8 cellular contexts compared by ENCODE assay signal in the genomic region with DNA sequence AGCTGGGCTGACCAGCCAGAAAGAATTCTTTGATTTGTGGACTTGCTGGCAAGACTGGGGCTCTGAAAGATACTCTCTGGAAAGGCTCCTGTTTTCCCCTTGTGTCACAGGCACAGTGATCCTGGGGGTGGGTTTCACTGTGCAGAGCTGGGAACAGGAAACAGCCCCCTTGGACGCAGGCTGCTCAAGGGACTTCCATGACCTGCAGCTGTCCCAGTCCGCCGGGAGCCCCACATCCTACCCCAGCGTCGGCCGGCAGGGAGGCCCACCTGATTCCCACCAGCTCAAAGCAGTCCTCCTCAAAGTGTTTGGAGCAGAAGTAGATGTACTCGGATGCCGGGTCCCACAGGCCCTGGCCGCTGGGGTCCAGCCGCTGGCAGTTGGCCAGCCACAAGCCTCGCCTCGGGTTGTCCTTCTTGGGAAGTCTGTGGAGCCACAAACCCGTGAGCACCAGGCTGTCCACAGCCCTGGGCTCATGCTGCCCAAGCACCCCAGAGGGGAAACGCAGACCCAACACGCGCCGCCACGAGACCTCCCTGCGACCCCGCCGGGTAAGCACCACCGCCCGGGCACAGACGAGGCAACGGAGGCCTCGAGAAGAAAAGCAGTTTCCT. TPM values are rescaled to one million over a fixed set of nuclear protein-coding genes. Genes with fewer than 3 reads are reported as not detected.
DNase-seq lines count a peak whose midpoint lies in the region; ATAC-seq and TF ChIP-seq lines count a peak whose summit lies in the region.

No MANE protein-coding gene starts in this region.

- peaks cover 1% of the 10 kb centered on the region for H3K4me1 Mint-ChIP-seq in glutamatergic neuron (ENCODE audit: low read depth, unreplicated experiment)

- peak overlapping the region; percentile 99 for H3K4me3 Mint-ChIP-seq in glutamatergic neuron (ENCODE audit: unreplicated experiment)

- H3K27me3 ChIP-seq in WERI-Rb-1 (ENCODE audit: insufficient read depth, low read depth, severe bottlenecking), result no peaks in the 10 kb centered on the region
- H3K27me3 ChIP-seq in skeletal muscle satellite cell (ENCODE audit: control insufficient read depth, insufficient read depth, low read length), result no peaks in the 10 kb centered on the region

- H3K4me1 ChIP-seq in skeletal muscle satellite cell (ENCODE audit: control insufficient read depth, insufficient read depth, low read length), result peaks cover 25% of the 10 kb centered on the region

- TF ChIP-seq CTCF in AG04449 (IDR thresholded peaks at IDR 0.05; ENCODE audit: insufficient read depth, low read length, missing control alignments) (no peak), WERI-Rb-1 (IDR thresholded peaks at IDR 0.05; ENCODE audit: low read depth, low read length) (no peak), glutamatergic neuron (IDR thresholded peaks at IDR 0.05; ENCODE audit: partially characterized antibody, unreplicated experiment) (no peak)

- peak overlapping the region; percentile 94 for H3K4me2 ChIP-seq in skeletal muscle satellite cell (ENCODE audit: low read length)

- H3K9me3 ChIP-seq in WERI-Rb-1 (ENCODE audit: severe bottlenecking) (no peaks in the 10 kb centered on the region), skeletal muscle satellite cell (replicated peaks; ENCODE audit: low read length) (no peaks in the 10 kb centered on the region)

- DNase-seq in AG04449 (ENCODE audit: low read depth, low spot score) (no peak), WERI-Rb-1 (no peak), glutamatergic neuron (no peak), DMS114 treated with DMSO at 0.1 percent for 48 hours (lab: John Stamatoyannopoulos, UW; ENCODE audit: unreplicated experiment) (no peak), NCI-H128 (lab: John Stamatoyannopoulos, UW; ENCODE audit: unreplicated experiment) (no peak)

- H3K36me3 Mint-ChIP-seq in glutamatergic neuron (ENCODE audit: unreplicated experiment), result no peaks in the 10 kb centered on the region

- H3K9me3 Mint-ChIP-seq in glutamatergic neuron (ENCODE audit: unreplicated experiment), result peaks cover 14% of the 10 kb centered on the region

- CTCF ChIA-PET in AG04449 (lab: Yijun Ruan, JAX), result interaction anchor here (1.1 to 1.9 kb wide), 3 partner anchors 11 to 102 kb away, joined by 5 to 10 read pairs (median 6); no protein-coding TSS in a partner anchor

- POLR2A ChIA-PET in AG04449 (lab: Yijun Ruan, JAX), result interaction anchor here (1.1 to 2.3 kb wide), 4 partner anchors 19 to 101 kb away, joined by 3 to 15 read pairs (median 4); partner anchors contain the start of genes LRRC74B and LZTR1

- H3K36me3 ChIP-seq in WERI-Rb-1 (peaks cover 73% of the 10 kb centered on the region), skeletal muscle satellite cell (ENCODE audit: insufficient read depth, low read length) (peaks cover 30% of the 10 kb centered on the region)

- ATAC-seq in GM21717 (IDR thresholded peaks at IDR 0.05; ENCODE audit: unreplicated experiment) (peak; percentile 20), HG02973 (IDR thresholded peaks at IDR 0.05; ENCODE audit: unreplicated experiment) (no peak)

- peaks cover 3% of the 10 kb centered on the region for H3K27me3 Mint-ChIP-seq in glutamatergic neuron (ENCODE audit: unreplicated experiment)

- peak overlapping the region; percentile 99 for H3K27ac ChIP-seq in WERI-Rb-1

- H3K9ac ChIP-seq in skeletal muscle satellite cell (ENCODE audit: low read depth, low read length), result peak overlapping the region; percentile 90

- peak overlapping the region; percentile 86 for H3K4me3 ChIP-seq in AG04449 (ENCODE audit: low read depth, low read length)
- H3K4me3 ChIP-seq in WERI-Rb-1 (ENCODE audit: low read depth, low read length), result peak overlapping the region; percentile 95
- peak overlapping the region; percentile 79 for H3K4me3 ChIP-seq in skeletal muscle satellite cell (ENCODE audit: low read length)

- peak overlapping the region; percentile 96 for H3K27ac Mint-ChIP-seq in glutamatergic neuron (ENCODE audit: unreplicated experiment)

RNA-seq across cellular contexts. Expression of gene THAP7, which starts 0.8 kb away (rescaled TPM):
- total RNA-seq in glutamatergic neuron (ENCODE audit: unreplicated experiment), result 17.8 TPM
- total RNA-seq in skeletal muscle satellite cell (2012; rRNA removed), result 14.2 and 19.9 TPM in 2 replicates

RNA-seq across cellular contexts. Expression of gene P2RX6, which starts 13.9 kb away (rescaled TPM):
- total RNA-seq in glutamatergic neuron (ENCODE audit: unreplicated experiment), result 1.5 TPM
- 0.25 and 1.3 TPM in 2 replicates for total RNA-seq in skeletal muscle satellite cell (2012; rRNA removed)

RNA-seq across cellular contexts. Expression of gene LZTR1, which starts 19.0 kb away (rescaled TPM):
- 165 TPM for total RNA-seq in glutamatergic neuron (ENCODE audit: unreplicated experiment)
- total RNA-seq in skeletal muscle satellite cell (2012; rRNA removed), result 37.3 and 45.4 TPM in 2 replicates

RNA-seq across cellular contexts. Expression of gene SLC7A4, which starts 31.3 kb away (rescaled TPM):
- 0.59 TPM for total RNA-seq in glutamatergic neuron (ENCODE audit: unreplicated experiment)
- total RNA-seq in skeletal muscle satellite cell (2012; rRNA removed), result 0.44 TPM in 1 of 2 replicates, not detected in the other

RNA-seq across cellular contexts. Expression of gene AIFM3, which starts 34.0 kb away (rescaled TPM):
- 0.64 TPM for total RNA-seq in glutamatergic neuron (ENCODE audit: unreplicated experiment)
- total RNA-seq in skeletal muscle satellite cell (2012; rRNA removed), result 0.22 and 0.76 TPM in 2 replicates
